ENCODE assay signal across 8 cellular contexts in the genomic region with DNA sequence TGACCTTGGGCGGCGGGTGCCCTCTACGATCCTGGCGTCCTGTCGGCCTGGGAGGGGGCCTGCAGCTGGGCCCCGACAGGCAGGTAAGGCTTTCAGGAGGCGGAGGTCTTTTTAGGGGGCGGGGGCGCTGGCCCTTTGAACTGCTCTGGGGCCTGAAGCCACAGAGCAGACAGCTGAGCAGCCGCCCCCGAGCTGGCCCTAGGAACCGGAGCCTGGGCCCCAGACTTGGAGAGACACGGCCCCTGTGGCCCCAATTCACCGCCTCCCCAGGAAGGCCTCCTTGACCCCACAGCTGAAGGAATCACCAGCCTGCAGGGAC. TPM values are rescaled to one million over a fixed set of nuclear protein-coding genes. Genes with fewer than 3 reads are reported as not detected.
DNase-seq lines count a peak whose midpoint lies in the region; ATAC-seq, FAIRE-seq and TF ChIP-seq lines count a peak whose summit lies in the region.

No MANE protein-coding gene starts in this region.

- H4K20me1 ChIP-seq in smooth muscle cell (ENCODE audit: low read depth): peaks cover 39% of the 10 kb centered on the region

- peaks cover 49% of the 10 kb centered on the region for H3K79me2 ChIP-seq in smooth muscle cell (ENCODE audit: low read depth)

- H3K27me3 Mint-ChIP-seq in activated B cell treated with CpG ODN at 0.5 μM for 24 hours: no peaks in the 10 kb centered on the region

- no peak for DNase-seq in activated B cell treated with CpG ODN at 0.5 μM for 24 hours
- peak in 1 of 3 donors; percentile 72 for DNase-seq in right cardiac atrium
- no peak for DNase-seq in smooth muscle cell (lab: John Stamatoyannopoulos, UW; ENCODE audit: unreplicated experiment)
- no peak for DNase-seq in RCC 7860 (ENCODE audit: low spot score)
- DNase-seq in NCI-H2081 (lab: John Stamatoyannopoulos, UW): no peak

- H3K27me3 ChIP-seq in right cardiac atrium (ENCODE audit: control insufficient read depth, insufficient read depth) (no peaks in the 10 kb centered on the region), smooth muscle cell (ENCODE audit: low read depth) (no peaks in the 10 kb centered on the region)

- intact Hi-C loops in activated B cell treated with CpG ODN at 0.5 μM for 24 hours (cut with micrococcal nuclease): loop anchor here (1.0 to 10.0 kb wide), 6 partner anchors 24 to 1754 kb away; partner anchors contain the start of genes PPARA and TBC1D22A
- intact Hi-C loops in right cardiac atrium (cut with DNase I): loop anchor here in 1 of 4 donors (10.0 kb wide), 1 partner anchor 164 kb away; no protein-coding TSS in a partner anchor

- WGBS in right cardiac atrium: 4% methylated on average over 14 of the region's 14 CpGs
- WGBS in smooth muscle cell (ENCODE audit: low lambda C conversion rate): 5% methylated on average over 7 of the region's 14 CpGs

- peak; percentile 3 for ATAC-seq in GM21737 (IDR thresholded peaks at IDR 0.05; ENCODE audit: unreplicated experiment)
- ATAC-seq in activated B cell treated with CpG ODN at 0.5 μM for 24 hours (ENCODE audit: low read depth): no peak
- ATAC-seq in right cardiac atrium: no peak
- ATAC-seq in GM18870 (IDR thresholded peaks at IDR 0.05; ENCODE audit: unreplicated experiment): no peak
- ATAC-seq in GM18498 (IDR thresholded peaks at IDR 0.05; ENCODE audit: unreplicated experiment): no peak

- no peaks in the 10 kb centered on the region for H3F3A ChIP-seq in smooth muscle cell (ENCODE audit: low read depth)

- peak overlapping the region; percentile 98 for H3K4me2 ChIP-seq in smooth muscle cell

- H3K9me3 ChIP-seq in right cardiac atrium (ENCODE audit: control insufficient read depth, low read length) (no peaks in the 10 kb centered on the region), smooth muscle cell (replicated peaks; ENCODE audit: low read depth) (no peaks in the 10 kb centered on the region)

- POLR2A ChIA-PET in activated B cell treated with CpG ODN at 0.5 μM for 24 hours (lab: Charles Lee): interaction anchor here (0.6 to 3.3 kb wide), 7 partner anchors 20 to 175 kb away, joined by 3 to 28 read pairs (median 5); partner anchors contain the start of gene TBC1D22A

- no peak for TF ChIP-seq CTCF in activated B cell treated with CpG ODN at 0.5 μM for 24 hours (IDR thresholded peaks at IDR 0.05)
- no peak for TF ChIP-seq CTCF in smooth muscle cell (IDR thresholded peaks at IDR 0.05; ENCODE audit: borderline replicate concordance, insufficient read depth, poor library complexity, severe bottlenecking)

- H3K36me3 Mint-ChIP-seq in activated B cell treated with CpG ODN at 0.5 μM for 24 hours (ENCODE audit: low read depth): no peaks in the 10 kb centered on the region

- no peak overlapping the region for H3K27ac Mint-ChIP-seq in activated B cell treated with CpG ODN at 0.5 μM for 24 hours

- peak overlapping the region; percentile 85 for H2AFZ ChIP-seq in smooth muscle cell (ENCODE audit: low read depth)

- H3K36me3 ChIP-seq in smooth muscle cell (ENCODE audit: low read depth): no peaks in the 10 kb centered on the region

- H3K4me1 ChIP-seq in right cardiac atrium (ENCODE audit: control insufficient read depth, insufficient read depth, low read length) (peaks cover 21% of the 10 kb centered on the region), smooth muscle cell (ENCODE audit: low read depth) (peaks cover 15% of the 10 kb centered on the region)

- peak overlapping the region; percentile 78 for H3K4me3 Mint-ChIP-seq in activated B cell treated with CpG ODN at 0.5 μM for 24 hours

- no peaks in the 10 kb centered on the region for H3K9me3 Mint-ChIP-seq in activated B cell treated with CpG ODN at 0.5 μM for 24 hours

- H3K9ac ChIP-seq in smooth muscle cell (ENCODE audit: low read depth): peak overlapping the region; percentile 62

- H3K4me3 ChIP-seq in right cardiac atrium (ENCODE audit: low read length) (peak overlapping the region; percentile 98), smooth muscle cell (peak overlapping the region; percentile 91)

- H3K27ac ChIP-seq in right cardiac atrium (ENCODE audit: low read length): peak overlapping the region; percentile 96
- peak overlapping the region; percentile 47 for H3K27ac ChIP-seq in smooth muscle cell (ENCODE audit: low read depth)

- peaks cover 42% of the 10 kb centered on the region for H3K4me1 Mint-ChIP-seq in activated B cell treated with CpG ODN at 0.5 μM for 24 hours

- CTCF ChIA-PET in activated B cell treated with CpG ODN at 0.5 μM for 24 hours (lab: Charles Lee): interaction anchor here (1.1 to 2.9 kb wide), 8 partner anchors 10 to 175 kb away, joined by 3 to 25 read pairs (median 6); partner anchors contain the start of gene TBC1D22A

- no peak for FAIRE-seq in RCC 7860 (lab: Jason Lieb, UNC)

RNA-seq across cellular contexts. Expression of gene CERK, which starts 0.5 kb away (rescaled TPM):
- total RNA-seq in activated B cell treated with CpG ODN at 0.5 μM for 24 hours (13.8 and 16.9 TPM in 2 replicates), right cardiac atrium (10 to 100 TPM; 59.5 to 83.5 (median 68.7) TPM), smooth muscle cell (25.4 and 30.7 TPM in 2 replicates)
- polyA plus RNA-seq in right cardiac atrium (32.6 TPM), smooth muscle cell (23.3 and 25.6 TPM in 2 replicates)

RNA-seq across cellular contexts. Expression of gene TBC1D22A, which starts 23.8 kb away (rescaled TPM):
- 73.0 and 85.9 TPM in 2 replicates for total RNA-seq in activated B cell treated with CpG ODN at 0.5 μM for 24 hours
- 10 to 100 TPM; 15.3 to 17.3 (median 16.4) TPM for total RNA-seq in right cardiac atrium
- polyA plus RNA-seq in right cardiac atrium: 12.0 TPM
- total RNA-seq in smooth muscle cell: 7.2 and 12.5 TPM in 2 replicates
- 14.4 and 19.2 TPM in 2 replicates for polyA plus RNA-seq in smooth muscle cell
